ENCODE assay signal across 19 cellular contexts in genomic region chr19:10109528-10109927, GRCh38. TPM values are rescaled to one million over a fixed set of nuclear protein-coding genes. Genes with fewer than 3 reads are reported as not detected.
DNase-seq lines count a peak whose midpoint lies in the region; ATAC-seq, FAIRE-seq and TF ChIP-seq lines count a peak whose summit lies in the region.
"Had no signal": no experiment of that assay in that cellular context is flagged by ENCODE, and none has a peak within 500 bp of the region (broad histone marks: within the 10 kb centered on the region; RNA-seq: fewer than 3 reads in every experiment).

No MANE protein-coding gene starts in this region.

- H3K9me3 Mint-ChIP-seq in activated CD4-positive, alpha-beta T cell treated with anti-CD3 and anti-CD28 coated beads, Interleukin-2, amount 10 ng/mL, durations not matched to agents 24 days and 14 days, result no peaks in the 10 kb centered on the region
- H3K9me3 Mint-ChIP-seq in activated T-helper 2 cell treated with anti-CD3 and anti-CD28 coated beads, Interferon-gamma antibody, Interleukin-2, Interleukin-4, amounts not matched to agents 10 μg/mL and 5 μg/mL and 100 μg/mL, durations not matched to agents 14 hours and 24 hours and 36 hours, result no peaks in the 10 kb centered on the region
- no peaks in the 10 kb centered on the region for H3K9me3 Mint-ChIP-seq in naive thymus-derived CD8-positive, alpha-beta T cell

- H3K36me3 Mint-ChIP-seq in activated CD4-positive, alpha-beta T cell treated with anti-CD3 and anti-CD28 coated beads, Interleukin-2, amount 10 ng/mL, durations not matched to agents 24 days and 14 days (ENCODE audit: low read depth), result peaks cover 61% of the 10 kb centered on the region
- H3K36me3 Mint-ChIP-seq in activated T-helper 2 cell treated with anti-CD3 and anti-CD28 coated beads, Interferon-gamma antibody, Interleukin-2, Interleukin-4, amounts not matched to agents 10 μg/mL and 5 μg/mL and 100 μg/mL, durations not matched to agents 14 hours and 24 hours and 36 hours (ENCODE audit: low read depth), result peaks cover 66% of the 10 kb centered on the region
- H3K36me3 Mint-ChIP-seq in naive thymus-derived CD8-positive, alpha-beta T cell, result peaks cover 0 to 53% (median 3%) of the 10 kb centered on the region in 3 donors

- no peak for FAIRE-seq in D721Med (lab: Jason Lieb, UNC)

- H3K27me3 Mint-ChIP-seq in activated CD4-positive, alpha-beta T cell treated with anti-CD3 and anti-CD28 coated beads, Interleukin-2, amount 10 ng/mL, durations not matched to agents 24 days and 14 days, result peaks cover 1% of the 10 kb centered on the region
- no peaks in the 10 kb centered on the region for H3K27me3 Mint-ChIP-seq in activated T-helper 2 cell treated with anti-CD3 and anti-CD28 coated beads, Interferon-gamma antibody, Interleukin-2, Interleukin-4, amounts not matched to agents 10 μg/mL and 5 μg/mL and 100 μg/mL, durations not matched to agents 14 hours and 24 hours and 36 hours (ENCODE audit: low read depth)
- H3K27me3 Mint-ChIP-seq in naive thymus-derived CD8-positive, alpha-beta T cell, result no peaks in the 10 kb centered on the region
- H3K27me3 Mint-ChIP-seq: B cell had no signal

- H3K4me1 Mint-ChIP-seq in activated CD4-positive, alpha-beta T cell treated with anti-CD3 and anti-CD28 coated beads, Interleukin-2, amount 10 ng/mL, durations not matched to agents 24 days and 14 days, result peaks cover 62% of the 10 kb centered on the region
- H3K4me1 Mint-ChIP-seq in activated T-helper 2 cell treated with anti-CD3 and anti-CD28 coated beads, Interferon-gamma antibody, Interleukin-2, Interleukin-4, amounts not matched to agents 10 μg/mL and 5 μg/mL and 100 μg/mL, durations not matched to agents 14 hours and 24 hours and 36 hours (ENCODE audit: low read depth), result peaks cover 51% of the 10 kb centered on the region
- H3K4me1 Mint-ChIP-seq in naive thymus-derived CD8-positive, alpha-beta T cell, result peaks cover 27 to 72% (median 62%) of the 10 kb centered on the region in 4 donors

- intact Hi-C loops in activated CD4-positive, alpha-beta T cell treated with anti-CD3 and anti-CD28 coated beads, Interleukin-2, amount 10 ng/mL, durations not matched to agents 24 days and 14 days (cut with micrococcal nuclease), result loop anchor here (5.0 to 10.0 kb wide), 4 partner anchors 143 to 985 kb away; partner anchors contain the start of genes CDC37, CDKN2D, KRI1 and MRPL4
- intact Hi-C loops in activated T-helper 2 cell treated with anti-CD3 and anti-CD28 coated beads, Interferon-gamma antibody, Interleukin-2, Interleukin-4, amounts not matched to agents 10 μg/mL and 5 μg/mL and 100 μg/mL, durations not matched to agents 14 hours and 24 hours and 36 hours (cut with micrococcal nuclease), result loop anchor here (5.0 kb wide), 2 partner anchors 143 to 298 kb away; partner anchors contain the start of gene MRPL4

- no peak for ATAC-seq in naive thymus-derived CD8-positive, alpha-beta T cell
- ATAC-seq: gastrocnemius medialis, Right ventricle myocardium inferior had no signal

- no peak for TF ChIP-seq CTCF in D721Med (IDR thresholded peaks at IDR 0.05; ENCODE audit: insufficient read depth, missing control alignments)

- H3K27ac Mint-ChIP-seq in activated CD4-positive, alpha-beta T cell treated with anti-CD3 and anti-CD28 coated beads, Interleukin-2, amount 10 ng/mL, durations not matched to agents 24 days and 14 days, result peak overlapping the region; percentile 17
- H3K27ac Mint-ChIP-seq in activated T-helper 2 cell treated with anti-CD3 and anti-CD28 coated beads, Interferon-gamma antibody, Interleukin-2, Interleukin-4, amounts not matched to agents 10 μg/mL and 5 μg/mL and 100 μg/mL, durations not matched to agents 14 hours and 24 hours and 36 hours, result no peak overlapping the region
- H3K27ac Mint-ChIP-seq in naive thymus-derived CD8-positive, alpha-beta T cell, result peak overlapping the region in 6 of 10 donors; percentile 19 to 77 (median 56)
- H3K27ac Mint-ChIP-seq: B cell had no signal

- H3K4me3 Mint-ChIP-seq in activated CD4-positive, alpha-beta T cell treated with anti-CD3 and anti-CD28 coated beads, Interleukin-2, amount 10 ng/mL, durations not matched to agents 24 days and 14 days, result peak overlapping the region; percentile 51
- H3K4me3 Mint-ChIP-seq in activated T-helper 2 cell treated with anti-CD3 and anti-CD28 coated beads, Interferon-gamma antibody, Interleukin-2, Interleukin-4, amounts not matched to agents 10 μg/mL and 5 μg/mL and 100 μg/mL, durations not matched to agents 14 hours and 24 hours and 36 hours (ENCODE audit: low read depth), result peak overlapping the region; percentile 39
- H3K4me3 Mint-ChIP-seq in naive thymus-derived CD8-positive, alpha-beta T cell, result peak overlapping the region in 4 of 10 donors; percentile 22 to 67 (median 25)
- H3K4me3 Mint-ChIP-seq: B cell had no signal

- no peak for DNase-seq in activated CD4-positive, alpha-beta T cell treated with anti-CD3 and anti-CD28 coated beads, Interleukin-2, amount 10 ng/mL, durations not matched to agents 24 days and 14 days
- no peak for DNase-seq in activated CD4-positive, alpha-beta T cell treated with anti-CD3 and anti-CD28 coated beads, Interleukin-2, amount 50 U/mL, for 4 hours
- peak; percentile 2 for DNase-seq in D721Med (ENCODE audit: insufficient read length, low spot score)
- no peak for DNase-seq in activated T-helper 2 cell treated with anti-CD3 and anti-CD28 coated beads, Interferon-gamma antibody, Interleukin-2, Interleukin-4, amounts not matched to agents 10 μg/mL and 5 μg/mL and 100 μg/mL, durations not matched to agents 14 hours and 24 hours and 36 hours (ENCODE audit: low spot score)
- DNase-seq in naive thymus-derived CD8-positive, alpha-beta T cell, result no peak
- DNase-seq in GOT3 (lab: John Stamatoyannopoulos, UW), result no peak
- DNase-seq in ecto neural progenitor cell (ENCODE audit: low spot score), result no peak
- no peak for DNase-seq in NCI-H2196 treated with DMSO at 0.1 percent for 48 hours (lab: John Stamatoyannopoulos, UW; ENCODE audit: unreplicated experiment)
- DNase-seq: activated CD4-positive, CD25-positive, alpha-beta regulatory T cell treated with anti-CD3 and anti-CD28 coated beads, Interleukin-2, amount 50 U/mL, for 72 hours; brain microvascular endothelial cell; Calu3; esophagus squamous epithelium; gastrocnemius medialis; islet precursor cell; NCI-H2029; NCI-H345; NCI-H774 had no signal

- POLR2A ChIA-PET in naive thymus-derived CD8-positive, alpha-beta T cell (lab: Charles Lee), result interaction anchor here (1.3 to 8.4 kb wide), 2 partner anchors 7 to 11 kb away, joined by 3 to 101 read pairs; partner anchors contain the start of gene EIF3G

RNA-seq across cellular contexts. Expression of gene P2RY11, which starts 2.0 kb away (rescaled TPM):
- 61.1 and 62.5 TPM in 2 replicates for total RNA-seq in activated CD4-positive, alpha-beta T cell treated with anti-CD3 and anti-CD28 coated beads, Interleukin-2, amount 10 ng/mL, durations not matched to agents 24 days and 14 days
- total RNA-seq in activated T-helper 2 cell treated with anti-CD3 and anti-CD28 coated beads, Interferon-gamma antibody, Interleukin-2, Interleukin-4, amounts not matched to agents 10 μg/mL and 5 μg/mL and 100 μg/mL, durations not matched to agents 14 hours and 24 hours and 36 hours, result 41.8 and 46.5 TPM in 2 replicates
- 10 to 100 TPM; 61.4 to 68.0 TPM for total RNA-seq in naive thymus-derived CD8-positive, alpha-beta T cell
- 1 to 10 TPM; 2.2 to 4.2 (median 2.9) TPM for polyA plus RNA-seq in naive thymus-derived CD8-positive, alpha-beta T cell

RNA-seq across cellular contexts. Expression of gene PPAN, which starts 3.4 kb away (rescaled TPM):
- 222 and 232 TPM in 2 replicates for total RNA-seq in activated CD4-positive, alpha-beta T cell treated with anti-CD3 and anti-CD28 coated beads, Interleukin-2, amount 10 ng/mL, durations not matched to agents 24 days and 14 days
- 160 and 162 TPM in 2 replicates for total RNA-seq in activated T-helper 2 cell treated with anti-CD3 and anti-CD28 coated beads, Interferon-gamma antibody, Interleukin-2, Interleukin-4, amounts not matched to agents 10 μg/mL and 5 μg/mL and 100 μg/mL, durations not matched to agents 14 hours and 24 hours and 36 hours
- total RNA-seq in naive thymus-derived CD8-positive, alpha-beta T cell, result 100 to 1,000 TPM; 109 to 122 TPM
- 10 to 100 TPM; 15.7 to 42.7 (median 25.8) TPM for polyA plus RNA-seq in naive thymus-derived CD8-positive, alpha-beta T cell

RNA-seq across cellular contexts. Expression of gene ANGPTL6, which starts 7.0 kb away (rescaled TPM):
- 9.9 and 11.4 TPM in 2 replicates for total RNA-seq in activated CD4-positive, alpha-beta T cell treated with anti-CD3 and anti-CD28 coated beads, Interleukin-2, amount 10 ng/mL, durations not matched to agents 24 days and 14 days
- 7.7 and 8.0 TPM in 2 replicates for total RNA-seq in activated T-helper 2 cell treated with anti-CD3 and anti-CD28 coated beads, Interferon-gamma antibody, Interleukin-2, Interleukin-4, amounts not matched to agents 10 μg/mL and 5 μg/mL and 100 μg/mL, durations not matched to agents 14 hours and 24 hours and 36 hours
- total RNA-seq in naive thymus-derived CD8-positive, alpha-beta T cell, result 1 to 10 TPM; 1.3 to 1.8 TPM
- polyA plus RNA-seq in naive thymus-derived CD8-positive, alpha-beta T cell, result under 1 TPM; 0.54 to 0.82 (median 0.65) TPM
- total RNA-seq: Right ventricle myocardium inferior had no signal

RNA-seq across cellular contexts. Expression of gene EIF3G, which starts 10.2 kb away (rescaled TPM):
- total RNA-seq in activated CD4-positive, alpha-beta T cell treated with anti-CD3 and anti-CD28 coated beads, Interleukin-2, amount 10 ng/mL, durations not matched to agents 24 days and 14 days, result 335 and 341 TPM in 2 replicates
- 303 and 306 TPM in 2 replicates for total RNA-seq in activated T-helper 2 cell treated with anti-CD3 and anti-CD28 coated beads, Interferon-gamma antibody, Interleukin-2, Interleukin-4, amounts not matched to agents 10 μg/mL and 5 μg/mL and 100 μg/mL, durations not matched to agents 14 hours and 24 hours and 36 hours
- total RNA-seq in naive thymus-derived CD8-positive, alpha-beta T cell, result 100 to 1,000 TPM; 363 to 378 TPM
- 100 to 1,000 TPM; 226 to 282 (median 269) TPM for polyA plus RNA-seq in naive thymus-derived CD8-positive, alpha-beta T cell

RNA-seq across cellular contexts. Expression of gene SHFL, which starts 23.4 kb away (rescaled TPM):
- total RNA-seq in activated CD4-positive, alpha-beta T cell treated with anti-CD3 and anti-CD28 coated beads, Interleukin-2, amount 10 ng/mL, durations not matched to agents 24 days and 14 days, result 56.0 and 60.5 TPM in 2 replicates
- total RNA-seq in activated T-helper 2 cell treated with anti-CD3 and anti-CD28 coated beads, Interferon-gamma antibody, Interleukin-2, Interleukin-4, amounts not matched to agents 10 μg/mL and 5 μg/mL and 100 μg/mL, durations not matched to agents 14 hours and 24 hours and 36 hours, result 56.1 and 56.2 TPM in 2 replicates
- total RNA-seq in naive thymus-derived CD8-positive, alpha-beta T cell, result 100 to 1,000 TPM; 109 to 113 TPM
- polyA plus RNA-seq in naive thymus-derived CD8-positive, alpha-beta T cell, result 10 to 100 TPM; 32.0 to 51.3 (median 34.6) TPM
